20 cellular contexts compared by ENCODE assay signal in genomic region chr20:10419550-10420133, GRCh38. TPM values are rescaled to one million over a fixed set of nuclear protein-coding genes. Genes with fewer than 3 reads are reported as not detected.
DNase-seq lines count a peak whose midpoint lies in the region; ATAC-seq, FAIRE-seq and TF ChIP-seq lines count a peak whose summit lies in the region.
"Had no signal": no experiment of that assay in that cellular context is flagged by ENCODE, and none has a peak within 500 bp of the region (broad histone marks: within the 10 kb centered on the region; RNA-seq: fewer than 3 reads in every experiment).

No MANE protein-coding gene starts in this region.

- no peak overlapping the region for H3K27ac Mint-ChIP-seq in stimulated activated naive B cell treated with anti-CD40 and anti-IgM and Interleukin-4, amounts not matched to agents 10 μg/mL and 1 μg/mL and 100 μg/mL, for 72 hours
- H3K27ac Mint-ChIP-seq: activated T-helper 1 cell treated with anti-CD3 and anti-CD28 coated beads, Interleukin-12 subunit alpha, Interleukin-12 subunit beta, Interleukin-2, Interleukin-4 antibody, amounts not matched to agents 30 ng/mL and 10 ng/mL and 1 ng/mL, durations not matched to agents 14 hours and 24 hours and 36 hours; natural killer cell treated with Interleukin-12 subunit alpha and Interleukin-12 subunit beta and Interleukin-15 and Interleukin-18, amount 100 ng/mL, for 72 hours had no signal

- intact Hi-C loops in kidney (cut with DNase I), result loop anchor here (10.0 kb wide), 1 partner anchor 445 kb away; no protein-coding TSS in a partner anchor

- no peaks in the 10 kb centered on the region for H3K36me3 ChIP-seq in brain microvascular endothelial cell (replicated peaks)
- peaks cover 0 to 6% of the 10 kb centered on the region in 2 donors for H3K36me3 ChIP-seq in kidney (ENCODE audit: control insufficient read depth in 1 of 2, insufficient read depth in 2 of 2, low read length in 2 of 2)
- H3K36me3 ChIP-seq: prostate gland had no signal

- H3K4me3 ChIP-seq in brain microvascular endothelial cell (ENCODE audit: low read depth, low read length) (no peak overlapping the region), kidney (ENCODE audit: low read length in 2 of 2) (no peak overlapping the region)
- H3K4me3 ChIP-seq: BLaER1 treated with 17β-estradiol and CSF1 and Interleukin-3, amounts not matched to agents 10 nM and 100 nM; GM12878; lower lobe of right lung; prostate gland had no signal

- peaks cover 24% of the 10 kb centered on the region in 2 donors for H3K36me3 Mint-ChIP-seq in stimulated activated naive B cell treated with anti-CD40 and anti-IgM and Interleukin-4, amounts not matched to agents 10 μg/mL and 1 μg/mL and 100 μg/mL, for 72 hours

- no peaks in the 10 kb centered on the region for H3K9me3 Mint-ChIP-seq in stimulated activated naive B cell treated with anti-CD40 and anti-IgM and Interleukin-4, amounts not matched to agents 10 μg/mL and 1 μg/mL and 100 μg/mL, for 72 hours
- H3K9me3 Mint-ChIP-seq: activated T-helper 1 cell treated with anti-CD3 and anti-CD28 coated beads, Interleukin-12 subunit alpha, Interleukin-12 subunit beta, Interleukin-2, Interleukin-4 antibody, amounts not matched to agents 30 ng/mL and 10 ng/mL and 1 ng/mL, durations not matched to agents 14 hours and 24 hours and 36 hours; natural killer cell treated with Interleukin-12 subunit alpha and Interleukin-12 subunit beta and Interleukin-15 and Interleukin-18, amount 100 ng/mL, for 72 hours had no signal

- no peaks in the 10 kb centered on the region for H3K27me3 Mint-ChIP-seq in stimulated activated naive B cell treated with anti-CD40 and anti-IgM and Interleukin-4, amounts not matched to agents 10 μg/mL and 1 μg/mL and 100 μg/mL, for 72 hours
- H3K27me3 Mint-ChIP-seq: natural killer cell treated with Interleukin-12 subunit alpha and Interleukin-12 subunit beta and Interleukin-15 and Interleukin-18, amount 100 ng/mL, for 72 hours had no signal

- no peak for TF ChIP-seq POLR2A in GM12891 (IDR thresholded peaks at IDR 0.05; ENCODE audit: low read depth, low read length)

- ATAC-seq in stimulated activated naive B cell treated with anti-CD40 and anti-IgM and Interleukin-4, amounts not matched to agents 10 μg/mL and 1 μg/mL and 100 μg/mL, for 72 hours (replicated peaks), result no peak
- no peak for ATAC-seq in HG03280 (IDR thresholded peaks at IDR 0.05; ENCODE audit: unreplicated experiment)
- no peak for ATAC-seq in GM21447 (IDR thresholded peaks at IDR 0.05; ENCODE audit: unreplicated experiment)
- ATAC-seq: GM12878; lower lobe of right lung; natural killer cell treated with Interleukin-12 subunit alpha and Interleukin-12 subunit beta and Interleukin-15 and Interleukin-18, amount 100 ng/mL, for 72 hours had no signal

- H3K4me1 Mint-ChIP-seq in stimulated activated naive B cell treated with anti-CD40 and anti-IgM and Interleukin-4, amounts not matched to agents 10 μg/mL and 1 μg/mL and 100 μg/mL, for 72 hours, result peaks cover 10 to 17% of the 10 kb centered on the region in 2 donors

- no peak overlapping the region for H3K9ac ChIP-seq in kidney (ENCODE audit: low read length in 2 of 2)
- H3K9ac ChIP-seq: BLaER1 treated with 17β-estradiol and CSF1 and Interleukin-3, amounts not matched to agents 10 nM and 100 nM had no signal

- no peak overlapping the region for H3K4me3 Mint-ChIP-seq in stimulated activated naive B cell treated with anti-CD40 and anti-IgM and Interleukin-4, amounts not matched to agents 10 μg/mL and 1 μg/mL and 100 μg/mL, for 72 hours
- H3K4me3 Mint-ChIP-seq: activated T-helper 1 cell treated with anti-CD3 and anti-CD28 coated beads, Interleukin-12 subunit alpha, Interleukin-12 subunit beta, Interleukin-2, Interleukin-4 antibody, amounts not matched to agents 30 ng/mL and 10 ng/mL and 1 ng/mL, durations not matched to agents 14 hours and 24 hours and 36 hours; natural killer cell treated with Interleukin-12 subunit alpha and Interleukin-12 subunit beta and Interleukin-15 and Interleukin-18, amount 100 ng/mL, for 72 hours had no signal

- FAIRE-seq in GM12891 (lab: Jason Lieb, UNC) (peak; percentile 5), kidney (lab: Jason Lieb, UNC) (peak; percentile 6)
- FAIRE-seq: GM12878 had no signal

- H3K27ac ChIP-seq in brain microvascular endothelial cell, result no peak overlapping the region
- no peak overlapping the region for H3K27ac ChIP-seq in kidney (ENCODE audit: low read depth in 2 of 2, low read length in 2 of 2)
- H3K27ac ChIP-seq: BLaER1 treated with 17β-estradiol and CSF1 and Interleukin-3, amounts not matched to agents 10 nM and 100 nM; HL-60; lower lobe of right lung had no signal

- H3K4me1 ChIP-seq in kidney (ENCODE audit: control insufficient read depth in 1 of 2, insufficient read depth in 1 of 2, low read depth in 1 of 2, low read length in 2 of 2), result no peaks in the 10 kb centered on the region

- TF ChIP-seq CTCF in brain microvascular endothelial cell (IDR thresholded peaks at IDR 0.05; ENCODE audit: low read depth, low read length, missing control alignments) (no peak), kidney (IDR thresholded peaks at IDR 0.05; ENCODE audit: borderline replicate concordance, extremely low read depth, insufficient read depth) (no peak)

- in situ Hi-C loops in brain microvascular endothelial cell (cut with HindIII; ENCODE audit: low pct_ligation_motif_present, low sequenced_read_pairs), result no loop called here

- H3K9me3 ChIP-seq in kidney (ENCODE audit: control insufficient read depth in 1 of 2, low read length in 2 of 2), result no peaks in the 10 kb centered on the region
- H3K9me3 ChIP-seq: BLaER1 treated with 17β-estradiol and CSF1 and Interleukin-3, amounts not matched to agents 10 nM and 100 nM; lower lobe of right lung; prostate gland had no signal

- no peaks in the 10 kb centered on the region for H3K27me3 ChIP-seq in brain microvascular endothelial cell (replicated peaks)
- H3K27me3 ChIP-seq: BLaER1 treated with 17β-estradiol and CSF1 and Interleukin-3, amounts not matched to agents 10 nM and 100 nM had no signal

- DNase-seq in GM12891 (ENCODE audit: insufficient read length, low spot score) (no peak), NCI-H226 (peak; percentile 33), brain microvascular endothelial cell (peak; percentile 10), kidney (no peak), anterior cingulate cortex (lab: John Stamatoyannopoulos, UW) (no peak)
- no peak for DNase-seq in stimulated activated naive B cell treated with anti-CD40 and anti-IgM and Interleukin-4, amounts not matched to agents 10 μg/mL and 1 μg/mL and 100 μg/mL, for 72 hours
- DNase-seq: activated CD4-positive, alpha-beta T cell treated with anti-CD3 and anti-CD28 coated beads, Interleukin-2, amount 50 U/mL, for 1 hour; amygdala; lower lobe of right lung; NCI-H1694; NCI-H774; SHP77 had no signal

TF ChIP-seq in GM12891, 5 proteins besides CTCF, POLR2A, EP300 and RAD21:
- TF ChIP-seq PAX5 (IDR thresholded peaks at IDR 0.05; ENCODE audit: insufficient read depth, low read length, severe bottlenecking) (no peak), TAF1 (IDR thresholded peaks at IDR 0.05; ENCODE audit: low read depth, low read length) (no peak), POLR2AphosphoS5 (IDR thresholded peaks at IDR 0.05; ENCODE audit: low read depth, low read length) (no peak), SPI1 (IDR thresholded peaks at IDR 0.05; ENCODE audit: low read depth, low read length) (no peak), POU2F2 (IDR thresholded peaks at IDR 0.05; ENCODE audit: low read depth, low read length) (no peak)
TF ChIP-seq in GM12891: peak in this region for 0.

RNA-seq across cellular contexts. Expression of gene MKKS, which starts 14.4 kb away (rescaled TPM):
- 3.1 TPM for polyA plus RNA-seq in GM12891 (2012; ENCODE audit: low read depth, missing spikeins)
- total RNA-seq in kidney, result 17.8 TPM
- polyA plus RNA-seq in kidney (ENCODE audit: insufficient read depth, low read depth, low replicate concordance), result 49.2 TPM

RNA-seq across cellular contexts. Expression of gene SLX4IP, which starts 15.5 kb away (rescaled TPM):
- polyA plus RNA-seq in GM12891 (2012; ENCODE audit: low read depth, missing spikeins), result 1.8 TPM
- total RNA-seq in kidney, result 7.6 TPM
- polyA plus RNA-seq in kidney (ENCODE audit: insufficient read depth, low read depth, low replicate concordance), result 2.6 TPM

Comparison
In these comparisons a context has a peak if more than half of its experiments do, and no peak if none do; other contexts are left out.
1. DNase-seq: peak in NCI-H226 (single experiment) and brain microvascular endothelial cell (single experiment); none in GM12891 (single experiment), kidney (single experiment), stimulated activated naive B cell treated with anti-CD40 and anti-IgM and Interleukin-4, amounts not matched to agents 10 μg/mL and 1 μg/mL and 100 μg/mL, for 72 hours (single experiment) and anterior cingulate cortex (0 of 58).